ENCODE assay signal across 20 cellular contexts in the genomic region with DNA sequence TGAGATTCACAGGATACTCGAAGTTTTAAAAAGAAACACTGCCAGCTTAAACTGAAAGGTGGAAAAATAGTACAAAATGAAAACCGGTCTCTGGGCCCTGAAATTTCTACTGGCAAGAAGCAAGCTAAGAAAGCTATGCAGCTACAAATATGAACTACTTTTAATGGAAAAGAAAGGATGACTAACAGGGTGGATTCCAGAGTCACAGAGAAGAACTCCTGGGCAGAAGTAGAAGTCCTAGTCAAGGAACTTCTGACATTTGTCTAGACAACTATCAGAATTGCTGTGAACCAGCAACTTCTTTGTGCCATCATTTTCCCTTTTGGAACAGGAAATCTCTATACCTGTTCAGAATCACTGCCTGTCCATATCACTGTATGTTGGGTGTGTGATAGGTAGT. TPM values are rescaled to one million over a fixed set of nuclear protein-coding genes. Genes with fewer than 3 reads are reported as not detected.
DNase-seq lines count a peak whose midpoint lies in the region; ATAC-seq and TF ChIP-seq lines count a peak whose summit lies in the region.
"Had no signal": no experiment of that assay in that cellular context is flagged by ENCODE, and none has a peak within 500 bp of the region (broad histone marks: within the 10 kb centered on the region; RNA-seq: fewer than 3 reads in every experiment).

No MANE protein-coding gene starts in this region.

- no peak for TF ChIP-seq RAD21 in SK-N-SH (IDR thresholded peaks at IDR 0.05; ENCODE audit: low read length)

- peak overlapping the region; percentile 19 for H3K27ac Mint-ChIP-seq in HFFc6
- peak overlapping the region; percentile 1 for H3K27ac Mint-ChIP-seq in chondrocyte (ENCODE audit: unreplicated experiment)
- H3K27ac Mint-ChIP-seq in activated CD8-positive, alpha-beta T cell treated with anti-CD3 and anti-CD28 coated beads for 36 hours, result no peak overlapping the region
- H3K27ac Mint-ChIP-seq: H9, IgD-negative memory B cell had no signal

- peaks cover 6% of the 10 kb centered on the region; the same call in 1 of the 2 replicates for H3K9me3 Mint-ChIP-seq in HFFc6
- peaks cover 2% of the 10 kb centered on the region for H3K9me3 Mint-ChIP-seq in chondrocyte (ENCODE audit: low read depth)
- H3K9me3 Mint-ChIP-seq in activated CD8-positive, alpha-beta T cell treated with anti-CD3 and anti-CD28 coated beads for 36 hours, result peaks cover 4% of the 10 kb centered on the region

- no peak overlapping the region for H2AFZ ChIP-seq in SK-N-SH (ENCODE audit: low read depth)

- H3K36me3 ChIP-seq in SK-N-SH (replicated peaks in 1 of 2; ENCODE audit: control insufficient read depth in 1 of 2, insufficient read depth in 2 of 2, low read length in 1 of 2), result peaks cover 24 to 41% of the 10 kb centered on the region in 2 experiments

- TF ChIP-seq CTCF in SK-N-SH (IDR thresholded peaks at IDR 0.05) (no peak), HFFc6 (IDR thresholded peaks at IDR 0.05) (no peak), chondrocyte (IDR thresholded peaks at IDR 0.05) (no peak)
- TF ChIP-seq CTCF in activated CD8-positive, alpha-beta T cell treated with anti-CD3 and anti-CD28 coated beads for 36 hours (IDR thresholded peaks at IDR 0.05), result no peak

- H3K4me2 ChIP-seq in SK-N-SH, result no peak overlapping the region
- H3K4me2 ChIP-seq: BLaER1 had no signal

- peaks cover 0 to 6% of the 10 kb centered on the region in 2 experiments; a peak in 2 of 4 replicates for H3K4me1 ChIP-seq in SK-N-SH (ENCODE audit: control insufficient read depth in 1 of 2, insufficient read depth in 2 of 2, low read depth in 1 of 2, low read length in 1 of 2)
- H3K4me1 ChIP-seq: BLaER1 had no signal

- H3K27me3 Mint-ChIP-seq in HFFc6 (ENCODE audit: insufficient read depth) (no peaks in the 10 kb centered on the region; the same call in 1 of the 2 replicates), chondrocyte (ENCODE audit: low read depth) (no peaks in the 10 kb centered on the region)
- no peaks in the 10 kb centered on the region for H3K27me3 Mint-ChIP-seq in activated CD8-positive, alpha-beta T cell treated with anti-CD3 and anti-CD28 coated beads for 36 hours
- H3K27me3 Mint-ChIP-seq: IgD-negative memory B cell had no signal

- no peak overlapping the region for H3K4me3 Mint-ChIP-seq in HFFc6
- H3K4me3 Mint-ChIP-seq in chondrocyte (ENCODE audit: unreplicated experiment), result no peak overlapping the region
- no peak overlapping the region for H3K4me3 Mint-ChIP-seq in activated CD8-positive, alpha-beta T cell treated with anti-CD3 and anti-CD28 coated beads for 36 hours
- H3K4me3 Mint-ChIP-seq: H9, IgD-negative memory B cell had no signal

- H3K9me2 ChIP-seq in SK-N-SH, result no peaks in the 10 kb centered on the region

- peaks cover 4% of the 10 kb centered on the region; the same call in 1 of the 2 replicates for H3K79me2 ChIP-seq in SK-N-SH (ENCODE audit: insufficient read depth)

- POLR2A ChIA-PET in SK-N-SH (lab: Yijun Ruan, JAX), result no interaction called here
- POLR2A ChIA-PET in activated CD8-positive, alpha-beta T cell treated with anti-CD3 and anti-CD28 coated beads for 36 hours (lab: Charles Lee), result interaction anchor here (2.0 kb wide), 1 partner anchor 22 kb away, joined by 5 read pairs; no protein-coding TSS in a partner anchor

- 93% methylated on average over 2 of the region's 2 CpGs for WGBS in SK-N-SH (ENCODE audit: low lambda C conversion rate)

- H3K36me3 Mint-ChIP-seq in HFFc6 (ENCODE audit: low read depth) (peaks cover 64% of the 10 kb centered on the region), chondrocyte (ENCODE audit: low read depth) (peaks cover 21% of the 10 kb centered on the region)
- peaks cover 36% of the 10 kb centered on the region for H3K36me3 Mint-ChIP-seq in activated CD8-positive, alpha-beta T cell treated with anti-CD3 and anti-CD28 coated beads for 36 hours (ENCODE audit: low read depth)

- DNase-seq in SK-N-SH, result no peak
- DNase-seq in HFFc6, result no peak
- DNase-seq in chondrocyte (ENCODE audit: low spot score), result no peak
- DNase-seq in renal cortical epithelial cell (ENCODE audit: low read depth), result peak; percentile 9
- DNase-seq in activated CD8-positive, alpha-beta T cell treated with anti-CD3 and anti-CD28 coated beads for 36 hours, result no peak
- DNase-seq in NCI-H1048 (lab: John Stamatoyannopoulos, UW), result no peak
- DNase-seq: DND-41, H9, Kasumi-1, NCI-H1105 treated with DMSO at 0.1 percent for 48 hours, NCI-H187, NCI-H69, SHP77 treated with DMSO at 0.1 percent for 48 hours had no signal

- H3F3A ChIP-seq in SK-N-SH (replicated peaks; ENCODE audit: insufficient read depth), result peaks cover 13% of the 10 kb centered on the region

- H3K27me3 ChIP-seq in SK-N-SH (ENCODE audit: insufficient read depth), result no peaks in the 10 kb centered on the region
- H3K27me3 ChIP-seq: BLaER1 had no signal

- intact Hi-C loops in activated CD8-positive, alpha-beta T cell treated with anti-CD3 and anti-CD28 coated beads for 36 hours (cut with micrococcal nuclease), result no loop called here

- H3K4me3 ChIP-seq in SK-N-SH (ENCODE audit: low read depth in 2 of 2, low read length in 1 of 2), result no peak overlapping the region
- H3K4me3 ChIP-seq: BLaER1 had no signal

- no peak overlapping the region for H3K9ac ChIP-seq in SK-N-SH
- H3K9ac ChIP-seq: BLaER1 had no signal

- CTCF ChIA-PET in SK-N-SH (lab: Yijun Ruan, JAX), result no interaction called here
- CTCF ChIA-PET in activated CD8-positive, alpha-beta T cell treated with anti-CD3 and anti-CD28 coated beads for 36 hours (lab: Charles Lee), result interaction anchor here (0.9 to 2.3 kb wide), 4 partner anchors 11 to 88 kb away, joined by 3 to 8 read pairs (median 4); partner anchors contain the start of gene NUDT17

- no peaks in the 10 kb centered on the region; the same call in 1 of the 2 replicates for H3K9me3 ChIP-seq in SK-N-SH

- no peaks in the 10 kb centered on the region for H4K20me1 ChIP-seq in SK-N-SH (ENCODE audit: insufficient read depth)
- H4K20me1 ChIP-seq: BLaER1 had no signal

- ATAC-seq in SK-N-SH treated with all-trans-retinoic acid at 6 μM for 48 hours (peak; percentile 20; the same call in 1 of the 3 replicates), HG03139 (IDR thresholded peaks at IDR 0.05; ENCODE audit: unreplicated experiment) (no peak)
- no peak for ATAC-seq in activated CD8-positive, alpha-beta T cell treated with anti-CD3 and anti-CD28 coated beads for 36 hours

- peaks cover 49% of the 10 kb centered on the region for H3K4me1 Mint-ChIP-seq in HFFc6 (ENCODE audit: low read depth)
- peaks cover 9% of the 10 kb centered on the region for H3K4me1 Mint-ChIP-seq in chondrocyte (ENCODE audit: low read depth)
- H3K4me1 Mint-ChIP-seq in activated CD8-positive, alpha-beta T cell treated with anti-CD3 and anti-CD28 coated beads for 36 hours (ENCODE audit: low read depth), result peaks cover 9% of the 10 kb centered on the region
- H3K4me1 Mint-ChIP-seq: H9, IgD-negative memory B cell had no signal

- H3K27ac ChIP-seq in SK-N-SH (ENCODE audit: low read depth in 2 of 2, low read length in 1 of 2), result no peak overlapping the region
- H3K27ac ChIP-seq: 22Rv1, BLaER1 had no signal

- TF ChIP-seq EP300 in SK-N-SH (IDR thresholded peaks at IDR 0.05; ENCODE audit: borderline replicate concordance in 1 of 2, low read depth in 1 of 2, low read length in 1 of 2), result no peak

TF ChIP-seq in SK-N-SH treated with all-trans-retinoic acid at 6 μM for 48 hours, 23 proteins besides CTCF, POLR2A, EP300 and RAD21:
- TF ChIP-seq CSDC2 (CRISPR knock-in tag; IDR thresholded peaks at IDR 0.05) (no peak), ZNF70 (CRISPR knock-in tag; IDR thresholded peaks at IDR 0.05) (no peak), SNAI2 (CRISPR knock-in tag; IDR thresholded peaks at IDR 0.05) (no peak), GLIS3 (CRISPR knock-in tag; IDR thresholded peaks at IDR 0.05) (no peak), ZNF565 (CRISPR knock-in tag; conservative IDR thresholded peaks at IDR 0.05; ENCODE audit: low read depth) (no peak)

TF ChIP-seq in SK-N-SH, 30 proteins besides CTCF, POLR2A, EP300 and RAD21:
- TF ChIP-seq TEAD4 (IDR thresholded peaks at IDR 0.05; ENCODE audit: borderline replicate concordance, insufficient read depth), result no peak
- TF ChIP-seq POLR2AphosphoS5 (IDR thresholded peaks at IDR 0.05; ENCODE audit: low read depth, low read length), result no peak

RNA-seq across cellular contexts. Expression of gene CD160, which starts 38.1 kb away (rescaled TPM):
- not detected in 2 replicates for polyA plus RNA-seq in SK-N-SH (2012; rRNA removed)
- not detected in 2 replicates for polyA plus RNA-seq in SK-N-SH (2012; cell fraction: cytosol; rRNA removed)
- not detected in 2 replicates for polyA plus RNA-seq in SK-N-SH (2012; cell fraction: nucleus; rRNA removed)
- total RNA-seq in HFFc6 (2021; fragmentation: NEBNext Ultra II Directional; extraction: Animal tissue kit (Norgen Biotek cat#: 25700)), result not detected
- total RNA-seq in chondrocyte (not detected in 3 replicates), renal cortical epithelial cell (0.20 TPM in 1 of 2 replicates, not detected in the other)
- 10 to 100 TPM; 13.6 to 16.9 TPM for total RNA-seq in activated CD8-positive, alpha-beta T cell treated with anti-CD3 and anti-CD28 coated beads for 36 hours
- total RNA-seq: H9, HT1080, RPMI7951 had no signal

RNA-seq across cellular contexts. Expression of gene PDZK1, which starts 50.3 kb away (rescaled TPM):
- 0.16 and 0.24 TPM in 2 replicates for polyA plus RNA-seq in SK-N-SH (2012; rRNA removed)
- polyA plus RNA-seq in SK-N-SH (2012; cell fraction: cytosol; rRNA removed), result 0.29 and 0.33 TPM in 2 replicates
- 0.56 and 0.67 TPM in 2 replicates for polyA plus RNA-seq in SK-N-SH (2012; cell fraction: nucleus; rRNA removed)
- total RNA-seq in HFFc6 (2021; fragmentation: NEBNext Ultra II Directional; extraction: Animal tissue kit (Norgen Biotek cat#: 25700)), result 1 to 10 TPM in 2 of 6 experiments, under 1 TPM in 4; 0.50 to 1.5 (median 0.88) TPM
- 0.38 to 1.1 TPM (median 0.50 TPM) in 3 replicates for total RNA-seq in chondrocyte
- total RNA-seq in renal cortical epithelial cell, result 34.4 and 229 TPM in 2 replicates
- not detected for total RNA-seq in activated CD8-positive, alpha-beta T cell treated with anti-CD3 and anti-CD28 coated beads for 36 hours
- total RNA-seq: H9, HT1080 had no signal

Comparison
In these comparisons a context has a peak if more than half of its experiments do, and no peak if none do; other contexts are left out.
1. RNA of gene CD160, which starts 38.1 kb away (total RNA-seq): 13.6 to 16.9 TPM in activated CD8-positive, alpha-beta T cell treated with anti-CD3 and anti-CD28 coated beads for 36 hours; 0.20 TPM in renal cortical epithelial cell, not detected in HFFc6 and not detected in chondrocyte; every median in the first group is over 10 times any median in the second.
2. RNA of gene PDZK1, which starts 50.3 kb away (total RNA-seq): 34.4 to 229 TPM in renal cortical epithelial cell; 0.50 to 1.5 TPM in HFFc6, 0.38 to 1.1 TPM in chondrocyte and not detected in activated CD8-positive, alpha-beta T cell treated with anti-CD3 and anti-CD28 coated beads for 36 hours; every median in the first group is over 10 times any median in the second.